In genomic region chr20:33418033-33418432, GRCh38 we compare ENCODE assay signal across 24 cellular contexts.
"Had no signal": no experiment of that assay in that cellular context is flagged by ENCODE, and none has a peak within 500 bp of the region (broad histone marks: within the 10 kb centered on the region; RNA-seq: fewer than 3 reads in every experiment).

No MANE protein-coding gene starts in this region.

- H3K4me3 Mint-ChIP-seq: activated naive CD8-positive, alpha-beta T cell treated with anti-CD3 and anti-CD28 coated beads, Interleukin-2, amount 10 ng/mL, durations not matched to agents 7 days and 5 days; endodermal cell; memory B cell; naive thymus-derived CD4-positive, alpha-beta T cell; stimulated activated effector memory CD8-positive, alpha-beta T cell treated with anti-CD3 and anti-CD28 coated beads, Interleukin-12 subunit alpha, Interleukin-12 subunit beta, amount 100 ng/mL, for 72 hours; T-helper 17 cell had no signal

- H3K36me3 ChIP-seq: colonic mucosa, left lung, prostate gland had no signal

- H3K27me3 Mint-ChIP-seq: activated naive CD8-positive, alpha-beta T cell treated with anti-CD3 and anti-CD28 coated beads, Interleukin-2, amount 10 ng/mL, durations not matched to agents 7 days and 5 days; memory B cell; naive thymus-derived CD4-positive, alpha-beta T cell; T-helper 17 cell had no signal

- FAIRE-seq: kidney had no signal

- ATAC-seq: left lung; naive thymus-derived CD4-positive, alpha-beta T cell; sciatic nerve; stimulated activated effector memory CD8-positive, alpha-beta T cell treated with anti-CD3 and anti-CD28 coated beads, Interleukin-12 subunit alpha, Interleukin-12 subunit beta, amount 100 ng/mL, for 72 hours; T-helper 17 cell had no signal

- H3K9me3 Mint-ChIP-seq: activated naive CD8-positive, alpha-beta T cell treated with anti-CD3 and anti-CD28 coated beads, Interleukin-2, amount 10 ng/mL, durations not matched to agents 7 days and 5 days; activated T-helper 2 cell treated with anti-CD3 and anti-CD28 coated beads, Interferon-gamma antibody, Interleukin-2, Interleukin-4, amounts not matched to agents 10 μg/mL and 5 μg/mL and 100 μg/mL, durations not matched to agents 14 hours and 24 hours and 36 hours; endodermal cell; memory B cell; stimulated activated effector memory CD8-positive, alpha-beta T cell treated with anti-CD3 and anti-CD28 coated beads, Interleukin-12 subunit alpha, Interleukin-12 subunit beta, amount 100 ng/mL, for 72 hours had no signal

- H3K36me3 Mint-ChIP-seq: activated naive CD8-positive, alpha-beta T cell treated with anti-CD3 and anti-CD28 coated beads, Interleukin-2, amount 10 ng/mL, durations not matched to agents 7 days and 5 days had no signal

- H3K27ac Mint-ChIP-seq: activated naive CD8-positive, alpha-beta T cell treated with anti-CD3 and anti-CD28 coated beads, Interleukin-2, amount 10 ng/mL, durations not matched to agents 7 days and 5 days; activated T-helper 2 cell treated with anti-CD3 and anti-CD28 coated beads, Interferon-gamma antibody, Interleukin-2, Interleukin-4, amounts not matched to agents 10 μg/mL and 5 μg/mL and 100 μg/mL, durations not matched to agents 14 hours and 24 hours and 36 hours; endodermal cell; memory B cell; naive thymus-derived CD4-positive, alpha-beta T cell; stimulated activated effector memory CD8-positive, alpha-beta T cell treated with anti-CD3 and anti-CD28 coated beads, Interleukin-12 subunit alpha, Interleukin-12 subunit beta, amount 100 ng/mL, for 72 hours; T-helper 17 cell had no signal

- DNase-seq: activated CD4-positive, alpha-beta T cell treated with anti-CD3 and anti-CD28 coated beads, Interleukin-2, amount 50 U/mL, for 48 hours; activated naive CD4-positive, alpha-beta T cell treated with Interleukin-2 at 50 U/mL for 16 hours; activated naive CD8-positive, alpha-beta T cell treated with anti-CD3 and anti-CD28 coated beads, Interleukin-2, amount 10 ng/mL, durations not matched to agents 7 days and 5 days; activated T-cell treated with anti-CD3 and anti-CD28 coated beads for 4 hours; amygdala; central memory CD4-positive, alpha-beta T cell; colonic mucosa; endodermal cell; foreskin melanocyte; left lung; naive thymus-derived CD4-positive, alpha-beta T cell; stimulated activated CD4-positive, alpha-beta T cell treated with anti-CD3 and anti-CD28 coated beads, Interleukin-4, amount 100 ng/mL, for 24 hours; stomach; T-helper 17 cell; trophoblast cell had no signal

- H3K4me3 ChIP-seq: colonic mucosa, left lung, prostate gland, stomach, vagina had no signal

- H3K9me3 ChIP-seq: colonic mucosa, left lung, prostate gland, stomach, vagina had no signal

- H3K27me3 ChIP-seq: colonic mucosa, left lung, stomach, vagina had no signal

- H3K4me1 ChIP-seq: colonic mucosa, left lung, prostate gland had no signal

- H3K27ac ChIP-seq: colonic mucosa, epithelial cell of prostate, left lung, prostate gland, stomach, vagina, VCaP had no signal

- H3K4me1 Mint-ChIP-seq: memory B cell; naive thymus-derived CD4-positive, alpha-beta T cell; stimulated activated effector memory CD8-positive, alpha-beta T cell treated with anti-CD3 and anti-CD28 coated beads, Interleukin-12 subunit alpha, Interleukin-12 subunit beta, amount 100 ng/mL, for 72 hours had no signal
